16 cellular contexts compared by ENCODE assay signal in genomic region chr19:50334741-50335421, GRCh38. TPM values are rescaled to one million over a fixed set of nuclear protein-coding genes. Genes with fewer than 3 reads are reported as not detected.
DNase-seq lines count a peak whose midpoint lies in the region; ATAC-seq and TF ChIP-seq lines count a peak whose summit lies in the region.
"Had no signal": no experiment of that assay in that cellular context is flagged by ENCODE, and none has a peak within 500 bp of the region (broad histone marks: within the 10 kb centered on the region; RNA-seq: fewer than 3 reads in every experiment).

No MANE protein-coding gene starts in this region.

- peaks cover 25% of the 10 kb centered on the region for H3K27me3 ChIP-seq in CD8-positive, alpha-beta memory T cell (ENCODE audit: insufficient read depth, low read length, poor library complexity, severe bottlenecking)

- H3K9me3 Mint-ChIP-seq in CD8-positive, alpha-beta memory T cell: peaks cover 4 to 11% (median 7%) of the 10 kb centered on the region in 5 donors
- H3K9me3 Mint-ChIP-seq in IgD-negative memory B cell: no peaks in the 10 kb centered on the region
- H3K9me3 Mint-ChIP-seq in central memory CD8-positive, alpha-beta T cell: peaks cover under 1% of the 10 kb centered on the region
- H3K9me3 Mint-ChIP-seq in neural crest cell: peaks cover 11% of the 10 kb centered on the region

- H3K36me3 ChIP-seq in CD8-positive, alpha-beta memory T cell (ENCODE audit: insufficient read depth, low read length): no peaks in the 10 kb centered on the region
- H3K36me3 ChIP-seq: SJSA1, suprapubic skin had no signal

- H3K36me3 Mint-ChIP-seq in CD8-positive, alpha-beta memory T cell: peaks cover 2 to 5% (median 2%) of the 10 kb centered on the region in 3 donors
- H3K36me3 Mint-ChIP-seq in IgD-negative memory B cell (peaks cover 9% of the 10 kb centered on the region), neural crest cell (ENCODE audit: low read depth) (peaks cover 6% of the 10 kb centered on the region)
- peaks cover 29% of the 10 kb centered on the region for H3K36me3 Mint-ChIP-seq in central memory CD8-positive, alpha-beta T cell (ENCODE audit: insufficient read depth)

- H3K4me1 ChIP-seq in CD8-positive, alpha-beta memory T cell (ENCODE audit: insufficient read depth, low read length): peaks cover 40% of the 10 kb centered on the region

- no peak for TF ChIP-seq CTCF in neural crest cell (conservative IDR thresholded peaks at IDR 0.05)

- DNase-seq in CD8-positive, alpha-beta memory T cell: no peak
- DNase-seq in central memory CD8-positive, alpha-beta T cell (ENCODE audit: low spot score in 2 of 2): no peak
- DNase-seq in neural crest cell (ENCODE audit: low read depth, low spot score) (no peak), MV-4-11 (lab: John Stamatoyannopoulos, UW) (no peak)
- DNase-seq: C1 segment of cervical spinal cord, EL, islet precursor cell had no signal

- peak overlapping the region; percentile 34 to 91 (median 42) for H3K4me3 Mint-ChIP-seq in CD8-positive, alpha-beta memory T cell
- H3K4me3 Mint-ChIP-seq in IgD-negative memory B cell (peak overlapping the region; percentile 42 to 75 (median 59)), neural crest cell (peak overlapping the region; percentile 80)
- H3K4me3 Mint-ChIP-seq in central memory CD8-positive, alpha-beta T cell: peak overlapping the region; percentile 84

- peak overlapping the region in 5 of 8 donors; percentile 7 to 84 (median 59) for H3K27ac Mint-ChIP-seq in CD8-positive, alpha-beta memory T cell
- peak overlapping the region; percentile 83 to 94 (median 89) for H3K27ac Mint-ChIP-seq in IgD-negative memory B cell
- H3K27ac Mint-ChIP-seq in central memory CD8-positive, alpha-beta T cell (ENCODE audit: low read depth): peak overlapping the region; percentile 83
- no peak overlapping the region for H3K27ac Mint-ChIP-seq in neural crest cell (ENCODE audit: unreplicated experiment)

- H3K9me3 ChIP-seq in CD8-positive, alpha-beta memory T cell (ENCODE audit: low read length): no peaks in the 10 kb centered on the region
- H3K9me3 ChIP-seq: psoas muscle, suprapubic skin had no signal

- ATAC-seq in central memory CD8-positive, alpha-beta T cell (replicated peaks; ENCODE audit: extremely low read depth, poor library complexity, severe bottlenecking): no peak
- ATAC-seq in GM18517 (IDR thresholded peaks at IDR 0.05; ENCODE audit: unreplicated experiment) (no peak), HG03025 (IDR thresholded peaks at IDR 0.05; ENCODE audit: low FRiP score, unreplicated experiment) (no peak), HG03442 (IDR thresholded peaks at IDR 0.05; ENCODE audit: unreplicated experiment) (no peak)
- ATAC-seq: esophagus mucosa, HepG2, psoas muscle had no signal

- H3K4me3 ChIP-seq in CD8-positive, alpha-beta memory T cell (ENCODE audit: low read length): no peak overlapping the region
- H3K4me3 ChIP-seq: SJSA1 had no signal

- peaks cover 51 to 62% of the 10 kb centered on the region in 2 donors for H3K27me3 Mint-ChIP-seq in CD8-positive, alpha-beta memory T cell
- no peaks in the 10 kb centered on the region for H3K27me3 Mint-ChIP-seq in IgD-negative memory B cell
- peaks cover 67% of the 10 kb centered on the region for H3K27me3 Mint-ChIP-seq in central memory CD8-positive, alpha-beta T cell
- peaks cover 41% of the 10 kb centered on the region for H3K27me3 Mint-ChIP-seq in neural crest cell (ENCODE audit: low read depth)

- H3K4me1 Mint-ChIP-seq in CD8-positive, alpha-beta memory T cell: peaks cover 22 to 47% (median 45%) of the 10 kb centered on the region in 3 donors
- H3K4me1 Mint-ChIP-seq in IgD-negative memory B cell (peaks cover 27 to 57% (median 52%) of the 10 kb centered on the region in 3 donors), neural crest cell (peaks cover 38% of the 10 kb centered on the region)
- H3K4me1 Mint-ChIP-seq in central memory CD8-positive, alpha-beta T cell: peaks cover 46% of the 10 kb centered on the region

- POLR2A ChIA-PET in CD8-positive, alpha-beta memory T cell (lab: Charles Lee): interaction anchor here (0.6 kb wide), 1 partner anchor 497 kb away, joined by 4 read pairs; no protein-coding TSS in a partner anchor

- H3K27ac ChIP-seq in CD8-positive, alpha-beta memory T cell (ENCODE audit: low read depth, low read length): no peak overlapping the region
- H3K27ac ChIP-seq: SJSA1, suprapubic skin had no signal

- CTCF ChIA-PET in CD8-positive, alpha-beta memory T cell (lab: Charles Lee): interaction anchor here (0.9 to 1.3 kb wide), 3 partner anchors 22 to 203 kb away, joined by 3 to 4 read pairs (median 3); no protein-coding TSS in a partner anchor

RNA-seq across cellular contexts. Expression of gene KCNC3, which starts 5.7 kb away (rescaled TPM):
- total RNA-seq in CD8-positive, alpha-beta memory T cell: under 1 TPM; 0.68 to 0.73 TPM
- not detected for polyA plus RNA-seq in CD8-positive, alpha-beta memory T cell
- not detected for polyA plus RNA-seq in IgD-negative memory B cell
- 4.0 and 4.2 TPM in 2 replicates for total RNA-seq in neural crest cell
- total RNA-seq: SJSA1 had no signal

RNA-seq across cellular contexts. Expression of gene NAPSA, which starts 30.6 kb away (rescaled TPM):
- total RNA-seq in CD8-positive, alpha-beta memory T cell: 10 to 100 TPM; 19.7 to 22.5 TPM
- 1.6 TPM for polyA plus RNA-seq in CD8-positive, alpha-beta memory T cell
- polyA plus RNA-seq in IgD-negative memory B cell: 4.2 TPM
- 0.96 and 1.0 TPM in 2 replicates for total RNA-seq in neural crest cell
- total RNA-seq: HepG2, SJSA1 had no signal
- polyA plus RNA-seq: HepG2 had no signal

RNA-seq across cellular contexts. Expression of gene NR1H2, which starts 41.4 kb away (rescaled TPM):
- 10 to 100 TPM; 79.7 to 82.3 TPM for total RNA-seq in CD8-positive, alpha-beta memory T cell
- 95.5 TPM for polyA plus RNA-seq in CD8-positive, alpha-beta memory T cell
- polyA plus RNA-seq in IgD-negative memory B cell: 130 TPM
- total RNA-seq in neural crest cell: 21.8 and 22.8 TPM in 2 replicates

RNA-seq across cellular contexts. Expression of gene POLD1, which starts 49.3 kb away (rescaled TPM):
- total RNA-seq in CD8-positive, alpha-beta memory T cell: 100 to 1,000 TPM; 154 to 160 TPM
- polyA plus RNA-seq in CD8-positive, alpha-beta memory T cell: 29.4 TPM
- 32.8 TPM for polyA plus RNA-seq in IgD-negative memory B cell
- 151 and 160 TPM in 2 replicates for total RNA-seq in neural crest cell

Comparison
In these comparisons a context has a peak if more than half of its experiments do, and no peak if none do; other contexts are left out.
1. RNA of gene NAPSA, which starts 30.6 kb away (total RNA-seq): 19.7 to 22.5 TPM in CD8-positive, alpha-beta memory T cell; 0.96 to 1.0 TPM in neural crest cell; every median in the first group is over 10 times any median in the second.
2. Peak in every context shown above with its lines, with median percentiles within 50 percentile points of each other: H3K4me3 Mint-ChIP-seq.